ENCODE assay signal across 13 cellular contexts in the genomic region with DNA sequence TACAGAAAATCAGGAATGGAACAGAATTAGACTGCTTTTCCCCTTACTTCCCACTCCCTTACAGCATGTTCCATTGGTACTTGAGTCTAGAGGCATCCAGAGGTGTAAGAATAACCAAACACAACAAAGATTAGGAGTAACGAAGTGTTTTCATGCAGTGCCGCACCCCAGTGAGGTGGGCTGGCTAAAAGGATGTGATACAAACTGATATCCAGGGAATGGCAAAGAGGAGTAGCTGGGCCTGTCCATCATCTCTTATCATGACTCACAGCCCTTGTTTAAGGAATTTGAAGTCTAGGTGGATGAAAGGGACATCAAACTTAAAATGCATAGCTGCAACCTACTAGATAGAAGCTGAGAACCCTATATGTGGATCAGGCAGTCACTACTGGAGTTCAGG. TPM values are rescaled to one million over a fixed set of nuclear protein-coding genes. Genes with fewer than 3 reads are reported as not detected.
"Had no signal": no experiment of that assay in that cellular context is flagged by ENCODE, and none has a peak within 500 bp of the region (broad histone marks: within the 10 kb centered on the region; RNA-seq: fewer than 3 reads in every experiment).

No MANE protein-coding gene starts in this region.

- H3K9me3 Mint-ChIP-seq: activated T-cell treated with anti-CD3 and anti-CD28 coated beads, Interleukin-2, amount 50 U/mL, for 4 hours; natural killer cell had no signal

- H3K4me3 Mint-ChIP-seq: activated naive CD8-positive, alpha-beta T cell; activated T-cell treated with anti-CD3 and anti-CD28 coated beads, Interleukin-2, amount 50 U/mL, for 4 hours; natural killer cell had no signal

- H3K9me3 ChIP-seq: heart left ventricle, sigmoid colon, tibial artery, vagina had no signal

- H3K36me3 Mint-ChIP-seq: activated naive CD8-positive, alpha-beta T cell; natural killer cell had no signal

- H3K27ac Mint-ChIP-seq: activated naive CD8-positive, alpha-beta T cell; natural killer cell had no signal

- H3K27me3 ChIP-seq: brain microvascular endothelial cell, heart left ventricle, sigmoid colon, tibial artery, vagina had no signal

- H3K27ac ChIP-seq: brain microvascular endothelial cell, heart left ventricle, sigmoid colon, vagina had no signal

- H3K27me3 Mint-ChIP-seq: activated naive CD8-positive, alpha-beta T cell had no signal

- H3K36me3 ChIP-seq: brain microvascular endothelial cell, heart left ventricle, sigmoid colon, tibial artery, vagina had no signal

- DNase-seq: activated CD4-positive, alpha-beta T cell treated with anti-CD3 and anti-CD28 coated beads, Interleukin-2, amount 50 U/mL, for 48 hours; activated CD4-positive, CD25-positive, alpha-beta regulatory T cell treated with anti-CD3 and anti-CD28 coated beads, Interleukin-2, amount 50 U/mL, for 72 hours; activated gamma-delta T cell; activated T-cell treated with anti-CD3 and anti-CD28 coated beads, Interleukin-2, amount 50 U/mL, for 4 hours; amygdala; heart left ventricle; natural killer cell; sigmoid colon; stimulated activated CD4-positive, alpha-beta T cell treated with anti-CD3 and anti-CD28 coated beads, Interleukin-4, amount 100 ng/mL, for 1 hour; tibial artery had no signal

- ATAC-seq: heart left ventricle had no signal

- H3K4me3 ChIP-seq: heart left ventricle, sigmoid colon, tibial artery, vagina had no signal

RNA-seq across cellular contexts. Expression of gene SCG5, which starts 16.4 kb away (rescaled TPM):
- total RNA-seq: natural killer cell had no signal

RNA-seq across cellular contexts. Expression of gene GREM1, which starts 59.9 kb away (rescaled TPM):
- total RNA-seq: natural killer cell had no signal
